In genomic region chr9:80407220-80407619, GRCh38 we compare ENCODE assay signal across 1 cellular context.
TF ChIP-seq lines count a peak whose summit lies in the region.

No MANE protein-coding gene starts in this region.

TF ChIP-seq in HEK293, 187 proteins besides CTCF, POLR2A, EP300 and RAD21 (continued from another document):
- TF ChIP-seq PRDM6 (tag by site-specific recombination; IDR thresholded peaks at IDR 0.05), result no peak
